Comparison of ENCODE assay signal across 1 cellular context in the genomic region with DNA sequence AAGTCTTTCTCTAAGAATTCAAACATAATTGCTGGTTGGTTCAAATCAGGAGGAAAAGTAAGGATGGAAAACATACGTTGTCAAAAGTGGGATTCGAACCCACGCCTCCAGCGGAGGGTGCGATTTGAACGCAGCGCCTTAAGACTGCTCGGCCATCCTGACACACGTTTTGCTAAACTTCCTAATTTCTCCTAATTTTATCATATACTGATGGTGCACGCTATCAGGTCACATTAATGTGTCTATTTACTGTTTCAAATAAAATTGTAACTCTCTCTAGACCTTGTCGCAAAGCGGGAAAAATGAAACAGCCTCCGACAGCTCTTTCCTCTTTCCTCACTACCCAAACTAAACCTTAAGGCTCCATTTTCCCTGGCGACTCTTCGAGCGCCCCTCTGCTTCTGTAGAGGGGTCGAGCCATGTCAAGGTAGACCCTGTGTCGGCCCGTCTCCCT.
TF ChIP-seq lines count a peak whose summit lies in the region.

No MANE protein-coding gene starts in this region.

TF ChIP-seq in HepG2, 621 proteins besides CTCF, POLR2A, EP300 and RAD21:
- TF ChIP-seq MAX (IDR thresholded peaks at IDR 0.05) = 0 out of 2 replicates have a peak, but pooled peaks have one; percentile 15
- peak; percentile 11; the same call in 1 of the 2 replicates for TF ChIP-seq ZGPAT (CRISPR knock-in tag; IDR thresholded peaks at IDR 0.05)
- peak; percentile 58; the same call in 1 of the 2 replicates for TF ChIP-seq ZMYM2 (CRISPR knock-in tag; IDR thresholded peaks at IDR 0.05)
- TF ChIP-seq ZFP91 (CRISPR knock-in tag; IDR thresholded peaks at IDR 0.05; ENCODE audit: borderline replicate concordance) = peak; percentile 38; the same call in 1 of the 2 replicates
- TF ChIP-seq ZMYM3 (CRISPR knock-in tag; IDR thresholded peaks at IDR 0.05) = peak; percentile 59; the same call in 1 of the 2 replicates
